18 cellular contexts compared by ENCODE assay signal in genomic region chr5:93141969-93142368, GRCh38.
DNase-seq lines count a peak whose midpoint lies in the region; ATAC-seq and TF ChIP-seq lines count a peak whose summit lies in the region.
"Had no signal": no experiment of that assay in that cellular context is flagged by ENCODE, and none has a peak within 500 bp of the region (broad histone marks: within the 10 kb centered on the region; RNA-seq: fewer than 3 reads in every experiment).

No MANE protein-coding gene starts in this region.

- H4K20me1 ChIP-seq in osteoblast (ENCODE audit: insufficient read depth, low read length) = no peaks in the 10 kb centered on the region

- peaks cover 2% of the 10 kb centered on the region for H3K9me3 Mint-ChIP-seq in activated CD8-positive, alpha-beta memory T cell treated with anti-CD3 and anti-CD28 coated beads, Interleukin-2, amount 10 ng/mL, durations not matched to agents 7 days and 5 days (ENCODE audit: low read depth)

- TF ChIP-seq CTCF in osteoblast (IDR thresholded peaks at IDR 0.05; ENCODE audit: extremely low read depth, low read depth, low read length) = no peak

- peak overlapping the region; percentile 37 for H3K4me2 ChIP-seq in osteoblast (ENCODE audit: insufficient read depth, low read length)

- H3K27me3 ChIP-seq in osteoblast (ENCODE audit: insufficient read depth, low read length) = no peaks in the 10 kb centered on the region

- H3K36me3 ChIP-seq in osteoblast (ENCODE audit: insufficient read depth, low read length) = no peaks in the 10 kb centered on the region

- H3K36me3 Mint-ChIP-seq in activated CD8-positive, alpha-beta memory T cell treated with anti-CD3 and anti-CD28 coated beads, Interleukin-2, amount 10 ng/mL, durations not matched to agents 7 days and 5 days = no peaks in the 10 kb centered on the region
- H3K36me3 Mint-ChIP-seq: CD4-positive, CD25-positive, alpha-beta regulatory T cell had no signal

- H3K79me2 ChIP-seq in osteoblast (ENCODE audit: insufficient read depth, low read length) = no peaks in the 10 kb centered on the region

- H3K4me1 Mint-ChIP-seq in activated CD8-positive, alpha-beta memory T cell treated with anti-CD3 and anti-CD28 coated beads, Interleukin-2, amount 10 ng/mL, durations not matched to agents 7 days and 5 days = no peaks in the 10 kb centered on the region
- H3K4me1 Mint-ChIP-seq: B cell; CD4-positive, CD25-positive, alpha-beta regulatory T cell had no signal

- H3K4me1 ChIP-seq in osteoblast (ENCODE audit: insufficient read depth, low read length) = peaks cover 12% of the 10 kb centered on the region

- H3K27ac Mint-ChIP-seq in activated CD8-positive, alpha-beta memory T cell treated with anti-CD3 and anti-CD28 coated beads, Interleukin-2, amount 10 ng/mL, durations not matched to agents 7 days and 5 days = no peak overlapping the region
- H3K27ac Mint-ChIP-seq: B cell; CD4-positive, CD25-positive, alpha-beta regulatory T cell had no signal

- DNase-seq in M059J (ENCODE audit: low read depth) (peak; percentile 27), OCI-M1 (lab: John Stamatoyannopoulos, UW) (peak; percentile 52), fibroblast of peridontal ligament (ENCODE audit: extremely low read depth) (peak; percentile 40), osteoblast (ENCODE audit: insufficient read length, low spot score, missing footprints) (no peak), GM19238 (ENCODE audit: insufficient read length, low spot score) (no peak)
- DNase-seq in activated CD8-positive, alpha-beta memory T cell treated with anti-CD3 and anti-CD28 coated beads, Interleukin-2, amount 10 ng/mL, durations not matched to agents 7 days and 5 days = no peak
- DNase-seq in NK-92 treated with Interleukin-12 subunit alpha and Interleukin-12 subunit beta, amount 100 ng/mL, for 24 hours (lab: John Stamatoyannopoulos, UW) = no peak
- DNase-seq: CD4-positive, CD25-positive, alpha-beta regulatory T cell; DMS53; H7; Karpas-422; NCI-H1105 treated with DMSO at 0.1 percent for 48 hours; NCI-H1694 treated with DMSO at 0.1 percent for 48 hours; NCI-H226; NCI-H69; Right ventricle myocardium superior had no signal

- peak overlapping the region; percentile 12 for H3K4me3 ChIP-seq in osteoblast (ENCODE audit: insufficient read depth, low read length)

- H3K4me3 Mint-ChIP-seq in activated CD8-positive, alpha-beta memory T cell treated with anti-CD3 and anti-CD28 coated beads, Interleukin-2, amount 10 ng/mL, durations not matched to agents 7 days and 5 days = no peak overlapping the region
- H3K4me3 Mint-ChIP-seq: B cell had no signal

- H2AFZ ChIP-seq in osteoblast (ENCODE audit: low read length) = peak overlapping the region; percentile 86

- H3K9me3 ChIP-seq in osteoblast (ENCODE audit: low read depth, low read length) = no peaks in the 10 kb centered on the region

- H3K27ac ChIP-seq in osteoblast (ENCODE audit: low read depth, low read length) = no peak overlapping the region

- CTCF ChIA-PET in activated CD8-positive, alpha-beta memory T cell treated with anti-CD3 and anti-CD28 coated beads, Interleukin-2, amount 10 ng/mL, durations not matched to agents 7 days and 5 days (lab: Charles Lee) = no interaction called here

- no peaks in the 10 kb centered on the region for H3K27me3 Mint-ChIP-seq in activated CD8-positive, alpha-beta memory T cell treated with anti-CD3 and anti-CD28 coated beads, Interleukin-2, amount 10 ng/mL, durations not matched to agents 7 days and 5 days
- H3K27me3 Mint-ChIP-seq: B cell; CD4-positive, CD25-positive, alpha-beta regulatory T cell had no signal

- ATAC-seq in activated CD8-positive, alpha-beta memory T cell treated with anti-CD3 and anti-CD28 coated beads, Interleukin-2, amount 10 ng/mL, durations not matched to agents 7 days and 5 days = no peak
- no peak for ATAC-seq in HG03039 (IDR thresholded peaks at IDR 0.05; ENCODE audit: unreplicated experiment)

Comparison
In these comparisons a context has a peak if more than half of its experiments do, and no peak if none do; other contexts are left out.
1. DNase-seq: peak in M059J (single experiment), OCI-M1 (single experiment) and fibroblast of peridontal ligament (single experiment); none in osteoblast (single experiment), activated CD8-positive, alpha-beta memory T cell treated with anti-CD3 and anti-CD28 coated beads, Interleukin-2, amount 10 ng/mL, durations not matched to agents 7 days and 5 days (single experiment), NK-92 treated with Interleukin-12 subunit alpha and Interleukin-12 subunit beta, amount 100 ng/mL, for 24 hours (single experiment) and GM19238 (single experiment).